4 cellular contexts compared by ENCODE assay signal in the genomic region with DNA sequence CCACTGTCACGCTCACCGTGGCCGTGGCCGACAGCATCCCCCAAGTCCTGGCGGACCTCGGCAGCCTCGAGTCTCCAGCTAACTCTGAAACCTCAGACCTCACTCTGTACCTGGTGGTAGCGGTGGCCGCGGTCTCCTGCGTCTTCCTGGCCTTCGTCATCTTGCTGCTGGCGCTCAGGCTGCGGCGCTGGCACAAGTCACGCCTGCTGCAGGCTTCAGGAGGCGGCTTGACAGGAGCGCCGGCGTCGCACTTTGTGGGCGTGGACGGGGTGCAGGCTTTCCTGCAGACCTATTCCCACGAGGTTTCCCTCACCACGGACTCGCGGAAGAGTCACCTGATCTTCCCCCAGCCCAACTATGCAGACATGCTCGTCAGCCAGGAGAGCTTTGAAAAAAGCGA. TPM values are rescaled to one million over a fixed set of nuclear protein-coding genes. Genes with fewer than 3 reads are reported as not detected.
"Had no signal": no experiment of that assay in that cellular context is flagged by ENCODE, and none has a peak within 500 bp of the region (broad histone marks: within the 10 kb centered on the region; RNA-seq: fewer than 3 reads in every experiment).

No MANE protein-coding gene starts in this region.

RNA-seq across cellular contexts. Expression of gene PCDHGA12, which starts 2.4 kb away (rescaled TPM):
- total RNA-seq: activated CD8-positive, alpha-beta T cell treated with anti-CD3 and anti-CD28 coated beads for 36 hours; activated naive CD4-positive, alpha-beta T cell treated with anti-CD3 and anti-CD28 coated beads for 36 hours; activated T-helper 17 cell treated with anti-CD3 and anti-CD28 coated beads, Interleukin-2, amount 50 U/mL, for 72 hours had no signal

RNA-seq across cellular contexts. Expression of gene PCDHGA11, which starts 11.9 kb away (rescaled TPM):
- total RNA-seq: activated CD8-positive, alpha-beta memory T cell treated with anti-CD3 and anti-CD28 coated beads for 36 hours; activated CD8-positive, alpha-beta T cell treated with anti-CD3 and anti-CD28 coated beads for 36 hours had no signal

RNA-seq across cellular contexts. Expression of gene PCDHGB7, which starts 15.2 kb away (rescaled TPM):
- total RNA-seq: activated CD8-positive, alpha-beta memory T cell treated with anti-CD3 and anti-CD28 coated beads for 36 hours; activated CD8-positive, alpha-beta T cell treated with anti-CD3 and anti-CD28 coated beads for 36 hours; activated naive CD4-positive, alpha-beta T cell treated with anti-CD3 and anti-CD28 coated beads for 36 hours had no signal

RNA-seq across cellular contexts. Expression of gene PCDHGA10, which starts 19.9 kb away (rescaled TPM):
- total RNA-seq: activated CD8-positive, alpha-beta T cell treated with anti-CD3 and anti-CD28 coated beads for 36 hours had no signal
